Comparison of ENCODE assay signal across 8 cellular contexts in the genomic region with DNA sequence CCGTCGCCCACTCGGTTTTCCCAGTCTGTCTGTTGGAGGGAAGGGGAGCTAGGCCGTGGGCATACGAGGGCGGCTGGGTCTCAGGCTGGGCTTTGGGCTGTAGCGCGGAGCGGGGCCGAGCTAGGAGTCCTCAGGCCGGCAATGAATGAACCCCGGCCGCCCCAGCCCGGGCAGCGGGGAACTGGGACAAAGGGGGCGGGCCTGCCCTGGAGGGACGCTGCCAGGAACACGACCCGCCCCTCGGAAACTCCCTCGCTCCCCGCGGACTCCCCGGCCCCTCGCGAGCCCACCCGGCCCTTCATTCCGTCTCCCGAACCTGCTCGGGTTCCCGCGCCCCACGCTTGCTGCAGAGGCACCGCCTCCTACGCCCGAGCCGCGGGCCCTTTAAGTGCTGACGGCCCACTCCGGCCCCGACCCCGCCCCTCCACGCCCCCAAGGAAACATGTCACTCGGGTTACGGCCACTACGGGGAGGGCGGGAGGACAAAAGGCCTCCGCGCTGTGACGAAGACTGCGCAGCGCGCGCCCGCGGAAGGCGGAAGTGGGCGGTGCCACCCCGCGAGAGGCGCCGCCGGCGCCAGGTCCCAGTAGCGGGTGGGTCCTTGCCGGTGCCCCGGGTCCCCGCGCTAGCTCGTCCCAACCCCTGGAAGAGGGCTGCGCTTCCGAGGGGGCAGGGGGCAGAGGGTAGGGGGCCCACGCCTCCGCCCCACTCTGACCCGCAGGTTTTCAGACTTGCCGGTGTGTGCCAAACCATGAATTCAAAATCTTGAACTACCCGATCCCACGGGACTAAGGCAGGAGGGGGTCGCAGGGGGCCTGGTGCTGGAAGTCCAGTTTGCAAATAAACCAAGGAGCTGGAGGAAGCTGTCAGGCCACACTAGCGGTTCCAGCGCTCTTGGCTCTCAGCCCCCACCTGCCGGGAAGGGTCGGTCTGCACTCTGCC. TPM values are rescaled to one million over a fixed set of nuclear protein-coding genes. Genes with fewer than 3 reads are reported as not detected.
DNase-seq lines count a peak whose midpoint lies in the region; ATAC-seq and TF ChIP-seq lines count a peak whose summit lies in the region.

A gene (minus strand): TSS at position 359 of the 942 bp plus-strand sequence. CDS start 1,747 bp downstream, outside the sequence.

- ATAC-seq in HG02623 (IDR thresholded peaks at IDR 0.05; ENCODE audit: unreplicated experiment) (peak; percentile 76), Right ventricle myocardium inferior (peak; percentile 96)

- peak; percentile 87 for DNase-seq in GM04504 (ENCODE audit: low read depth)
- peak; percentile 94 to 96 (median 95) for DNase-seq in NCI-H1417 (lab: John Stamatoyannopoulos, UW)
- DNase-seq in SW 1271 (lab: John Stamatoyannopoulos, UW) = peak; percentile 69 to 85
- peak; percentile 98 for DNase-seq in activated naive CD8-positive, alpha-beta T cell treated with anti-CD3 and anti-CD28 coated beads, Interleukin-2, amount 50 U/mL, for 16 hours (ENCODE audit: low read depth, low spot score)
- DNase-seq in Right ventricle myocardium inferior (ENCODE audit: missing footprints) = peak; percentile 98
- DNase-seq in tibial artery = peak; percentile 97 to 98

- no peaks in the 10 kb centered on the region for H3K79me2 ChIP-seq in parathyroid adenoma

- H3K9me3 ChIP-seq in parathyroid adenoma (ENCODE audit: control insufficient read depth, low read length) (no peaks in the 10 kb centered on the region), tibial artery (no peaks in the 10 kb centered on the region)

- H3K4me3 ChIP-seq in parathyroid adenoma (ENCODE audit: low read depth, low read length) = peak within 1 kb of the TSS; percentile 97
- H3K4me3 ChIP-seq in tibial artery = peak within 1 kb of the TSS; percentile 76 to 78

- H3K4me1 ChIP-seq in parathyroid adenoma (peaks cover 10% of the 10 kb centered on the region), tibial artery (peaks cover 0 to 33% (median 18%) of the 10 kb centered on the region in 4 donors)

- no peak within 1 kb of the TSS for H3K9ac ChIP-seq in parathyroid adenoma

- peak within 1 kb of the TSS; percentile 65 for H2AFZ ChIP-seq in parathyroid adenoma

- H3K27me3 ChIP-seq in parathyroid adenoma (ENCODE audit: control insufficient read depth, insufficient read depth, low read length) (no peaks in the 10 kb centered on the region), tibial artery (no peaks in the 10 kb centered on the region)

- intact Hi-C loops in Right ventricle myocardium inferior (cut with DNase I) = loop anchor here (2.0 to 5.0 kb wide), 2 partner anchors 24 to 67 kb away; a partner anchor contains a TSS
- intact Hi-C loops in tibial artery (cut with DNase I; ENCODE audit: low total_unique reads) = no loop called here

- H3K27ac ChIP-seq in parathyroid adenoma (peak within 1 kb of the TSS; percentile 81), tibial artery (peak within 1 kb of the TSS; percentile 76 to 90)

- H3K4me2 ChIP-seq in parathyroid adenoma (ENCODE audit: low read length) = peak within 1 kb of the TSS; percentile 99

- TF ChIP-seq CTCF in parathyroid adenoma (IDR thresholded peaks at IDR 0.05) (peak; percentile 10), tibial artery (IDR thresholded peaks at IDR 0.05) (no peak)

- H3K36me3 ChIP-seq in parathyroid adenoma (ENCODE audit: control insufficient read depth, insufficient read depth, low read length) (no peaks in the 10 kb centered on the region), tibial artery (peaks cover 0 to 61% (median 6%) of the 10 kb centered on the region in 3 donors)

RNA-seq across cellular contexts. Expression of the gene that starts here (rescaled TPM):
- 7.8 TPM for total RNA-seq in Right ventricle myocardium inferior

Comparison
In these comparisons a context has a peak if more than half of its experiments do, and no peak if none do; other contexts are left out.
1. Peak in every context shown above with its lines: DNase-seq, ATAC-seq, H3K4me3 ChIP-seq and H3K27ac ChIP-seq.